Comparison of ENCODE assay signal across 8 cellular contexts in the genomic region with DNA sequence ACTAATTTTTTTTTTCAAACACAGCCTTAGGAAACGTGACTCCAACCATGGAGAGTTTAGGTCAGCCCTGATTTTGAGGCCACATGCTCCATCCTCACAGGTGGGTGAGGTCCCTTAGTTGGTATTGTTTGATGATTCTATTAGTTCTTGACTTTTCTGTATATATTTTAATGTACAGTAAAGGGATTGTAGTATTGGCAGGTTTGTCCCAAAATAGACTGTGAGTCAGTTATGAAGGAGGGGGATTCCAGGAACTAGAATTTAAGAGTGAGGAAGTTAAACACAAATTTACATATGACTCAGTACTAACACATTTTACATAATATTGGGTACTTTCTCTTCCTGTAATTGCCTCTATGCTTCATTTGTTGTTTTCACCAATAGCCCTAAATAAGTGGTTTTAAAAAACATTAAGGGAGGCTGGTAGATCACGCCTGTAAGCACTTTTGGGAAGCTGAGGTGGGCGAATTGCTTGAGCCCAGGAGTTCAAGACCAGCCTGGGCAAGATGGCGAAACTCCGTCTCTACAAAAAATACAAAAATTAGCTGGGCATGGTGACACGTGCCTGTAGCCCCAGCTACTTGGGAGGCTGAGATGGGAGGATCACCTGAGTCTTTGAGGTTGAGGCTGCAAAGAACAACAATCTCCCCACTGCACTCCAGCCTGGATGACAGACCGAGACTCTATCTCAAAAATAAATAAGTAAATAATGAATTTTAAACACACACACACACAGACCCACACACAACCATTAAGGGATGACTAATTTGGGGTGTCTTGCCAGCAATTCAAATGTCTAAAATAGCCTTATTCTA.
A peak's percentile ranks its signal among the peaks of the same experiment; 100 is the strongest.
DNase-seq lines count a peak whose midpoint lies in the region; ATAC-seq, FAIRE-seq and TF ChIP-seq lines count a peak whose summit lies in the region.

No MANE protein-coding gene starts in this region.

- intact Hi-C loops in K562 (cut with micrococcal nuclease): no loop called here

- peak overlapping the region in 1 of 2 experiments; percentile 4; a peak in 1 of 4 replicates for H3K9ac ChIP-seq in K562 (ENCODE audit: insufficient read depth in 1 of 2, low read depth in 2 of 2, low read length in 2 of 2)

- peaks cover 0 to 12% of the 10 kb centered on the region in 2 experiments; a peak in 4 of 5 replicates for H3K4me1 ChIP-seq in K562 (replicated peaks in 1 of 2; ENCODE audit: control insufficient read depth in 2 of 2, insufficient read depth in 2 of 2, low read length in 2 of 2)

- TF ChIP-seq EP300 in K562 (IDR thresholded peaks at IDR 0.05; ENCODE audit: low read length): peak; percentile 42; the same call in 1 of the 2 replicates

- POLR2A ChIA-PET in K562 (lab: Yijun Ruan, JAX): no interaction called here

- H3K27ac ChIP-seq in K562 (ENCODE audit: extremely low read depth, low read depth, low read length): peak overlapping the region; percentile 44; the same call in 2 of the 3 replicates
- H3K27ac ChIP-seq in skin epidermis: peak overlapping the region in 16 of 21 experiments; percentile 11 to 76 (median 58)

- TF ChIP-seq POLR2A in K562 (conservative IDR thresholded peaks at IDR 0.05): no peak

- no peaks in the 10 kb centered on the region for H3K36me3 ChIP-seq in K562 (ENCODE audit: control insufficient read depth, insufficient read depth, low read length)

- peak overlapping the region; percentile 12; the same call in 1 of the 2 replicates for H3K4me2 ChIP-seq in K562 (ENCODE audit: insufficient read depth, low read length)

- no TSS peak for BruUV-seq in K562 (replicated peaks; lab: Mats Ljungman, UMichigan)

- DNase-seq in GM13976 (ENCODE audit: low spot score) (peak; percentile 68), M059J (ENCODE audit: low read depth) (peak; percentile 81), K562 (ENCODE audit: extremely low read depth in 1 of 4, low spot score in 3 of 4) (peak in 2 of 4 experiments; percentile 32 to 52), DMS153 treated with DMSO at 0.1 percent for 48 hours (lab: John Stamatoyannopoulos, UW; ENCODE audit: unreplicated experiment) (no peak), activated gamma-delta T cell (lab: John Stamatoyannopoulos, UW) (no peak)
- DNase-seq in stimulated activated naive CD4-positive, alpha-beta T cell (lab: John Stamatoyannopoulos, UW): no peak

- ATAC-seq in GM21723 (IDR thresholded peaks at IDR 0.05; ENCODE audit: unreplicated experiment) (peak; percentile 95), K562 (peak; percentile 79)

- no peaks in the 10 kb centered on the region for H3K79me2 ChIP-seq in K562 (ENCODE audit: control insufficient read depth, insufficient read depth, low read length)

- TF ChIP-seq CTCF in GM13976 (IDR thresholded peaks at IDR 0.05; ENCODE audit: borderline replicate concordance, control extremely low read depth, extremely low read depth, insufficient read depth, missing control alignments) (no peak), K562 (IDR thresholded peaks at IDR 0.05 in 2 of 3, conservative IDR thresholded peaks at IDR 0.05 in 1 of 3; ENCODE audit: insufficient read depth in 2 of 3, low read depth in 1 of 3, low read length in 3 of 3) (no peak)

- no peaks in the 10 kb centered on the region for H4K20me1 ChIP-seq in K562 (replicated peaks; ENCODE audit: control insufficient read depth, insufficient read depth, low read length)

- peak; percentile 60 for FAIRE-seq in K562 (lab: Jason Lieb, UNC)

- no peaks in the 10 kb centered on the region for H3K9me3 ChIP-seq in K562 (replicated peaks; ENCODE audit: control insufficient read depth, insufficient read depth, low read depth, low read length)

- no peak overlapping the region for H3K4me3 ChIP-seq in K562
- H3K4me3 ChIP-seq in skin epidermis: no peak overlapping the region

- no peaks in the 10 kb centered on the region for H3K27me3 ChIP-seq in K562 (ENCODE audit: control insufficient read depth in 2 of 2, insufficient read depth in 2 of 2, low read length in 2 of 2)

- in situ Hi-C loops in GM13976 (cut with MboI; ENCODE audit: low sequenced_read_pairs, unreplicated experiment) (loop anchor here (10.0 kb wide), 1 partner anchor 51 kb away; no protein-coding TSS in a partner anchor), K562 (cut with MboI) (no loop called here)

- 50% methylated on average over 7 of the region's 7 CpGs for WGBS in K562 (ENCODE audit: insufficient coverage, low coverage, missing lambda C conversion rate)

- peak overlapping the region; percentile 82 for H2AFZ ChIP-seq in K562 (ENCODE audit: low read depth, low read length)

- CTCF ChIA-PET in K562 (lab: Yijun Ruan, JAX; ENCODE audit: low intra/inter-chr PET ratio): no interaction called here

- H3K9me1 ChIP-seq in K562 (ENCODE audit: control insufficient read depth, insufficient read depth, low read length): no peaks in the 10 kb centered on the region

- no peak for TF ChIP-seq RAD21 in K562 (CRISPR knock-in tag; conservative IDR thresholded peaks at IDR 0.05 in 1 of 2, IDR thresholded peaks at IDR 0.05 in 1 of 2)

TF ChIP-seq in K562, 482 proteins besides CTCF, POLR2A, EP300 and RAD21 (continues in another document):
- TF ChIP-seq BDP1 (IDR thresholded peaks at IDR 0.05; ENCODE audit: insufficient read depth, insufficient read length) (no peak), SPI1 (IDR thresholded peaks at IDR 0.05; ENCODE audit: borderline replicate concordance, low read depth, low read length) (peak; percentile 48; the same call in 1 of the 2 replicates), MEF2D (tag; conservative IDR thresholded peaks at IDR 0.05; ENCODE audit: low read depth) (peak; percentile 87), RAD51 (IDR thresholded peaks at IDR 0.05; ENCODE audit: borderline replicate concordance, low read depth) (no peak), ARID1B (IDR thresholded peaks at IDR 0.05) (peak; percentile 61), DPF2 (IDR thresholded peaks at IDR 0.05) (peak; percentile 65; the same call in 1 of the 2 replicates), ZNF766 (CRISPR knock-in tag; conservative IDR thresholded peaks at IDR 0.05) (no peak), SMARCA4 (IDR thresholded peaks at IDR 0.05) (0 out of 2 replicates have a peak, but pooled peaks have one; percentile 51)
- TF ChIP-seq, protein P1, sequence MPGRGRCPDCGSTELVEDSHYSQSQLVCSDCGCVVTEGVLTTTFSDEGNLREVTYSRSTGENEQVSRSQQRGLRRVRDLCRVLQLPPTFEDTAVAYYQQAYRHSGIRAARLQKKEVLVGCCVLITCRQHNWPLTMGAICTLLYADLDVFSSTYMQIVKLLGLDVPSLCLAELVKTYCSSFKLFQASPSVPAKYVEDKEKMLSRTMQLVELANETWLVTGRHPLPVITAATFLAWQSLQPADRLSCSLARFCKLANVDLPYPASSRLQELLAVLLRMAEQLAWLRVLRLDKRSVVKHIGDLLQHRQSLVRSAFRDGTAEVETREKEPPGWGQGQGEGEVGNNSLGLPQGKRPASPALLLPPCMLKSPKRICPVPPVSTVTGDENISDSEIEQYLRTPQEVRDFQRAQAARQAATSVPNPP (IDR thresholded peaks at IDR 0.05; ENCODE audit: borderline replicate concordance, insufficient read depth, insufficient read length): no peak
- TF ChIP-seq, protein P2, sequence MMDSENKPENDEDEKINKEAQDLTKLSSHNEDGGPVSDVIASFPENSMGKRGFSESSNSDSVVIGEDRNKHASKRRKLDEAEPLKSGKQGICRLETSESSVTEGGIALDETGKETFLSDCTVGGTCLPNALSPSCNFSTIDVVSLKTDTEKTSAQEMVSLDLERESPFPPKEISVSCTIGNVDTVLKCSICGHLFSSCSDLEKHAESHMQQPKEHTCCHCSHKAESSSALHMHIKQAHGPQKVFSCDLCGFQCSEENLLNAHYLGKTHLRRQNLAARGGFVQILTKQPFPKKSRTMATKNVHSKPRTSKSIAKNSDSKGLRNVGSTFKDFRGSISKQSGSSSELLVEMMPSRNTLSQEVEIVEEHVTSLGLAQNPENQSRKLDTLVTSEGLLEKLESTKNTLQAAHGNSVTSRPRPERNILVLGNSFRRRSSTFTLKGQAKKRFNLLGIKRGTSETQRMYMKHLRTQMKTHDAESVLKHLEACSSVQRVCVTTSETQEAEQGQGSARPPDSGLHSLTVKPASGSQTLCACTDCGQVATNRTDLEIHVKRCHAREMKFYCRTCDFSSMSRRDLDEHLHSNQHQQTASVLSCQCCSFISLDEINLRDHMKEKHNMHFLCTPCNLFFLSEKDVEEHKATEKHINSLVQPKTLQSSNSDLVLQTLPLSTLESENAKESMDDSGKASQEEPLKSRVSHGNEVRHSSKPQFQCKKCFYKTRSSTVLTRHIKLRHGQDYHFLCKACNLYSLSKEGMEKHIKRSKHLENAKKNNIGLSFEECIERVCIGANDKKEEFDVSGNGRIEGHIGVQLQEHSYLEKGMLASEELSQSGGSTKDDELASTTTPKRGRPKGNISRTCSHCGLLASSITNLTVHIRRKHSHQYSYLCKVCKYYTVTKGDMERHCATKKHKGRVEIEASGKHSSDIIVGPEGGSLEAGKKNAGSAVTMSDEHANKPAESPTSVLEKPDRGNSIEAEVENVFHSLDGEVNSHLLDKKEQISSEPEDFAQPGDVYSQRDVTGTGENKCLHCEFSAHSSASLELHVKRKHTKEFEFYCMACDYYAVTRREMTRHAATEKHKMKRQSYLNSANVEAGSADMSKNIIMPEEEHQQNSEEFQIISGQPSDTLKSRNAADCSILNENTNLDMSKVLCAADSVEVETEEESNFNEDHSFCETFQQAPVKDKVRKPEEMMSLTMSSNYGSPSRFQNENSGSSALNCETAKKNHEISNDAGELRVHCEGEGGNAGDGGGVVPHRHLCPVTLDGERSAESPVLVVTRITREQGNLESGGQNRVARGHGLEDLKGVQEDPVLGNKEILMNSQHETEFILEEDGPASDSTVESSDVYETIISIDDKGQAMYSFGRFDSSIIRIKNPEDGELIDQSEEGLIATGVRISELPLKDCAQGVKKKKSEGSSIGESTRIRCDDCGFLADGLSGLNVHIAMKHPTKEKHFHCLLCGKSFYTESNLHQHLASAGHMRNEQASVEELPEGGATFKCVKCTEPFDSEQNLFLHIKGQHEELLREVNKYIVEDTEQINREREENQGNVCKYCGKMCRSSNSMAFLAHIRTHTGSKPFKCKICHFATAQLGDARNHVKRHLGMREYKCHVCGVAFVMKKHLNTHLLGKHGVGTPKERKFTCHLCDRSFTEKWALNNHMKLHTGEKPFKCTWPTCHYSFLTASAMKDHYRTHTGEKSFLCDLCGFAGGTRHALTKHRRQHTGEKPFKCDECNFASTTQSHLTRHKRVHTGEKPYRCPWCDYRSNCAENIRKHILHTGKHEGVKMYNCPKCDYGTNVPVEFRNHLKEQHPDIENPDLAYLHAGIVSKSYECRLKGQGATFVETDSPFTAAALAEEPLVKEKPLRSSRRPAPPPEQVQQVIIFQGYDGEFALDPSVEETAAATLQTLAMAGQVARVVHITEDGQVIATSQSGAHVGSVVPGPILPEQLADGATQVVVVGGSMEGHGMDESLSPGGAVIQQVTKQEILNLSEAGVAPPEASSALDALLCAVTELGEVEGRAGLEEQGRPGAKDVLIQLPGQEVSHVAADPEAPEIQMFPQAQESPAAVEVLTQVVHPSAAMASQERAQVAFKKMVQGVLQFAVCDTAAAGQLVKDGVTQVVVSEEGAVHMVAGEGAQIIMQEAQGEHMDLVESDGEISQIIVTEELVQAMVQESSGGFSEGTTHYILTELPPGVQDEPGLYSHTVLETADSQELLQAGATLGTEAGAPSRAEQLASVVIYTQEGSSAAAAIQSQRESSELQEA (IDR thresholded peaks at IDR 0.05; ENCODE audit: low read depth): 0 out of 2 replicates have a peak, but pooled peaks have one; percentile 16

Comparison
In these comparisons a context has a peak if more than half of its experiments do, and no peak if none do; other contexts are left out.
1. DNase-seq: peak in GM13976 (single experiment) and M059J (single experiment); none in stimulated activated naive CD4-positive, alpha-beta T cell (0 of 6), DMS153 treated with DMSO at 0.1 percent for 48 hours (single experiment) and activated gamma-delta T cell (single experiment).